ENCODE assay signal across 34 cellular contexts in genomic region chr5:12902611-12903010, GRCh38.
"Had no signal": no experiment of that assay in that cellular context is flagged by ENCODE, and none has a peak within 500 bp of the region (broad histone marks: within the 10 kb centered on the region; RNA-seq: fewer than 3 reads in every experiment).

No MANE protein-coding gene starts in this region.

- H3K9me3 ChIP-seq: esophagus muscularis mucosa, gastrocnemius medialis, heart left ventricle had no signal

- DNase-seq: activated B cell treated with CpG ODN at 0.5 μM for 24 hours; activated CD4-positive, alpha-beta T cell treated with anti-CD3 and anti-CD28 coated beads for 48 hours; activated CD4-positive, alpha-beta T cell treated with anti-CD3 and anti-CD28 coated beads, Interleukin-2, amount 50 U/mL, for 1 hour; activated CD4-positive, alpha-beta T cell treated with anti-CD3 and anti-CD28 coated beads, Interleukin-2, amount 50 U/mL, for 48 hours; activated CD8-positive, alpha-beta memory T cell treated with anti-CD3 and anti-CD28 coated beads for 24 hours; activated CD8-positive, alpha-beta T cell treated with anti-CD3 and anti-CD28 coated beads for 36 hours; activated effector memory CD4-positive, alpha-beta T cell treated with anti-CD3 and anti-CD28 coated beads, Interleukin-2, amount 50 U/mL, for 16 hours; activated naive CD4-positive, alpha-beta T cell treated with anti-CD3 and anti-CD28 coated beads for 36 hours; activated naive CD8-positive, alpha-beta T cell treated with anti-CD3 and anti-CD28 coated beads for 36 hours; activated naive CD8-positive, alpha-beta T cell treated with anti-CD3 and anti-CD28 coated beads, Interleukin-2, amount 50 U/mL, for 24 hours; activated T-cell treated with anti-CD3 and anti-CD28 coated beads, Interleukin-2, amount 50 U/mL, for 1 hour; activated T-cell treated with anti-CD3 and anti-CD28 coated beads, Interleukin-2, amount 50 U/mL, for 48 hours; amniotic stem cell; anterior cingulate cortex; brain microvascular endothelial cell; cortex of kidney; dermis blood vessel endothelial cell; effector CD4-positive, alpha-beta T cell; effector memory CD8-positive, alpha-beta T cell; erythroblast; foreskin keratinocyte; gastrocnemius medialis; glutamatergic neuron; heart left ventricle; T1000; WERI-Rb-1 had no signal

- H3K27ac Mint-ChIP-seq: activated B cell treated with CpG ODN at 0.5 μM for 24 hours; activated CD8-positive, alpha-beta T cell treated with anti-CD3 and anti-CD28 coated beads for 36 hours; activated naive CD4-positive, alpha-beta T cell treated with anti-CD3 and anti-CD28 coated beads for 36 hours; activated naive CD4-positive, alpha-beta T cell treated with anti-CD3 and anti-CD28 coated beads, Interleukin-2, amount 50 U/mL, for 24 hours; activated naive CD8-positive, alpha-beta T cell treated with anti-CD3 and anti-CD28 coated beads for 36 hours; activated naive CD8-positive, alpha-beta T cell treated with anti-CD3 and anti-CD28 coated beads, Interleukin-2, amount 50 U/mL, for 24 hours; activated T-helper 1 cell treated with anti-CD3 and anti-CD28 coated beads, Interleukin-12 subunit alpha, Interleukin-12 subunit beta, Interleukin-2, Interleukin-4 antibody, amounts not matched to agents 30 ng/mL and 10 ng/mL and 1 ng/mL, durations not matched to agents 14 hours and 24 hours and 36 hours; activated T-helper 2 cell treated with anti-CD3 and anti-CD28 coated beads, Interferon-gamma antibody, Interleukin-2, Interleukin-4, amounts not matched to agents 10 μg/mL and 5 μg/mL and 100 μg/mL, durations not matched to agents 14 hours and 24 hours and 36 hours; effector memory CD8-positive, alpha-beta T cell; T-helper 2 cell treated with Interferon-gamma antibody and Interleukin-4, amounts not matched to agents 5 μg/mL and 100 μg/mL, for 36 hours had no signal

- H3K36me3 ChIP-seq: brain microvascular endothelial cell, esophagus muscularis mucosa, gastrocnemius medialis, heart left ventricle, WERI-Rb-1 had no signal

- H3K4me3 Mint-ChIP-seq: activated B cell treated with CpG ODN at 0.5 μM for 24 hours; activated CD8-positive, alpha-beta T cell treated with anti-CD3 and anti-CD28 coated beads for 36 hours; activated naive CD4-positive, alpha-beta T cell treated with anti-CD3 and anti-CD28 coated beads for 36 hours; activated naive CD4-positive, alpha-beta T cell treated with anti-CD3 and anti-CD28 coated beads, Interleukin-2, amount 50 U/mL, for 24 hours; activated naive CD8-positive, alpha-beta T cell treated with anti-CD3 and anti-CD28 coated beads for 36 hours; activated naive CD8-positive, alpha-beta T cell treated with anti-CD3 and anti-CD28 coated beads, Interleukin-2, amount 50 U/mL, for 24 hours; activated T-helper 1 cell treated with anti-CD3 and anti-CD28 coated beads, Interleukin-12 subunit alpha, Interleukin-12 subunit beta, Interleukin-2, Interleukin-4 antibody, amounts not matched to agents 30 ng/mL and 10 ng/mL and 1 ng/mL, durations not matched to agents 14 hours and 24 hours and 36 hours; effector memory CD8-positive, alpha-beta T cell; T-helper 2 cell treated with Interferon-gamma antibody and Interleukin-4, amounts not matched to agents 5 μg/mL and 100 μg/mL, for 36 hours had no signal

- FAIRE-seq: astrocyte, bronchial epithelial cell, colon had no signal

- H3K27me3 Mint-ChIP-seq: activated B cell treated with CpG ODN at 0.5 μM for 24 hours; activated CD8-positive, alpha-beta T cell treated with anti-CD3 and anti-CD28 coated beads for 36 hours; activated naive CD4-positive, alpha-beta T cell treated with anti-CD3 and anti-CD28 coated beads, Interleukin-2, amount 50 U/mL, for 24 hours; activated naive CD8-positive, alpha-beta T cell treated with anti-CD3 and anti-CD28 coated beads for 36 hours; activated naive CD8-positive, alpha-beta T cell treated with anti-CD3 and anti-CD28 coated beads, Interleukin-2, amount 50 U/mL, for 24 hours; effector memory CD8-positive, alpha-beta T cell had no signal

- H3K36me3 Mint-ChIP-seq: activated naive CD4-positive, alpha-beta T cell treated with anti-CD3 and anti-CD28 coated beads, Interleukin-2, amount 50 U/mL, for 24 hours; activated naive CD8-positive, alpha-beta T cell treated with anti-CD3 and anti-CD28 coated beads for 36 hours had no signal

- H3K27ac ChIP-seq: brain microvascular endothelial cell, esophagus muscularis mucosa, foreskin keratinocyte, gastrocnemius medialis, heart left ventricle, WERI-Rb-1 had no signal

- H3K4me1 ChIP-seq: esophagus muscularis mucosa, foreskin keratinocyte, gastrocnemius medialis, heart left ventricle had no signal

- H3K4me1 Mint-ChIP-seq: activated B cell treated with CpG ODN at 0.5 μM for 24 hours; activated naive CD4-positive, alpha-beta T cell treated with anti-CD3 and anti-CD28 coated beads, Interleukin-2, amount 50 U/mL, for 24 hours; activated naive CD8-positive, alpha-beta T cell treated with anti-CD3 and anti-CD28 coated beads for 36 hours; activated naive CD8-positive, alpha-beta T cell treated with anti-CD3 and anti-CD28 coated beads, Interleukin-2, amount 50 U/mL, for 24 hours had no signal

- H3K4me3 ChIP-seq: esophagus muscularis mucosa, gastrocnemius medialis, heart left ventricle had no signal

- H3K27me3 ChIP-seq: brain microvascular endothelial cell, esophagus muscularis mucosa, foreskin keratinocyte, gastrocnemius medialis, heart left ventricle had no signal
